In genomic region chr14:75259946-75260545, GRCh38 we compare ENCODE assay signal across 8 cellular contexts. TPM values are rescaled to one million over a fixed set of nuclear protein-coding genes. Genes with fewer than 3 reads are reported as not detected.
DNase-seq lines count a peak whose midpoint lies in the region; ATAC-seq and TF ChIP-seq lines count a peak whose summit lies in the region.

No MANE protein-coding gene starts in this region.

- H3F3A ChIP-seq in MM.1S (ENCODE audit: insufficient read depth, low read length): no peaks in the 10 kb centered on the region

- TF ChIP-seq CTCF in MM.1S (IDR thresholded peaks at IDR 0.05; ENCODE audit: low read length) (no peak), colonic mucosa (IDR thresholded peaks at IDR 0.05) (no peak)

- DNase-seq in MM.1S (no peak), colonic mucosa (no peak), neuronal stem cell (ENCODE audit: low spot score) (no peak), iPS-NIHi11 (ENCODE audit: low spot score) (no peak), T-helper 9 cell (no peak)

- peak overlapping the region; percentile 93 for H3K4me2 ChIP-seq in BLaER1
- peak overlapping the region; percentile 77; the same call in 1 of the 2 replicates for H3K4me2 ChIP-seq in MM.1S (ENCODE audit: low read depth, low read length)
- H3K4me2 ChIP-seq in neuronal stem cell (ENCODE audit: insufficient read depth, low read length, poor library complexity, severe bottlenecking): no peak overlapping the region

- H2AFZ ChIP-seq in MM.1S (ENCODE audit: low read length): no peak overlapping the region
- H2AFZ ChIP-seq in neuronal stem cell (ENCODE audit: low read length): peak overlapping the region; percentile 93

- H3K27ac ChIP-seq in BLaER1 (peak overlapping the region; percentile 69), MM.1S (ENCODE audit: low read length) (peak overlapping the region; percentile 87; the same call in 1 of the 2 replicates), colonic mucosa (peak overlapping the region; percentile 84), neuronal stem cell (replicated peaks; ENCODE audit: low read length) (no peak overlapping the region)

- H3K9ac ChIP-seq in BLaER1: peak overlapping the region; percentile 76
- H3K9ac ChIP-seq in MM.1S (ENCODE audit: low read length): peak overlapping the region; percentile 88; the same call in 1 of the 2 replicates
- H3K9ac ChIP-seq in colonic mucosa (ENCODE audit: low read depth in 2 of 2, low read length in 2 of 2): peak overlapping the region in 1 of 2 donors; percentile 97
- no peak overlapping the region for H3K9ac ChIP-seq in neuronal stem cell (ENCODE audit: low read depth, low read length, poor library complexity)

- no peak overlapping the region for H2BK15ac ChIP-seq in neuronal stem cell (ENCODE audit: low read length)

- intact Hi-C loops in colonic mucosa (cut with DNase I): no loop called here

- H4K20me1 ChIP-seq in BLaER1: no peaks in the 10 kb centered on the region
- no peaks in the 10 kb centered on the region for H4K20me1 ChIP-seq in MM.1S (ENCODE audit: insufficient read depth, low read length)

- no peaks in the 10 kb centered on the region for H3K79me1 ChIP-seq in neuronal stem cell (ENCODE audit: low read depth, low read length)

- H3K23ac ChIP-seq in neuronal stem cell (ENCODE audit: low read depth, low read length, poor library complexity): no peak overlapping the region

- H3K9me2 ChIP-seq in MM.1S (replicated peaks; ENCODE audit: insufficient read depth, low read length): no peaks in the 10 kb centered on the region

- H2BK5ac ChIP-seq in neuronal stem cell (ENCODE audit: low read length): no peak overlapping the region

- H3K4me1 ChIP-seq in BLaER1: peaks cover 47% of the 10 kb centered on the region
- H3K4me1 ChIP-seq in MM.1S (ENCODE audit: low read length): peaks cover 11% of the 10 kb centered on the region
- peaks cover 9% of the 10 kb centered on the region for H3K4me1 ChIP-seq in colonic mucosa
- peaks cover 8 to 10% of the 10 kb centered on the region in 2 donors for H3K4me1 ChIP-seq in neuronal stem cell (ENCODE audit: control insufficient read depth in 2 of 2, insufficient read depth in 1 of 2, low read depth in 1 of 2, low read length in 2 of 2)

- H3K79me2 ChIP-seq in MM.1S (ENCODE audit: low read length): no peaks in the 10 kb centered on the region

- no peaks in the 10 kb centered on the region for H3K9me3 ChIP-seq in BLaER1
- no peaks in the 10 kb centered on the region for H3K9me3 ChIP-seq in MM.1S (replicated peaks; ENCODE audit: insufficient read depth, low read length)
- no peaks in the 10 kb centered on the region for H3K9me3 ChIP-seq in colonic mucosa
- peaks cover 0 to 4% of the 10 kb centered on the region in 2 donors for H3K9me3 ChIP-seq in neuronal stem cell (replicated peaks in 1 of 2; ENCODE audit: control insufficient read depth in 2 of 2, insufficient read depth in 1 of 2, low read depth in 1 of 2, low read length in 2 of 2)

- no peak overlapping the region for H3K14ac ChIP-seq in neuronal stem cell (ENCODE audit: low read length)

- H2BK12ac ChIP-seq in neuronal stem cell (ENCODE audit: low read length): no peak overlapping the region

- no peaks in the 10 kb centered on the region for H3K27me3 ChIP-seq in BLaER1
- no peaks in the 10 kb centered on the region for H3K27me3 ChIP-seq in MM.1S (replicated peaks; ENCODE audit: insufficient read depth, low read length)
- H3K27me3 ChIP-seq in colonic mucosa: no peaks in the 10 kb centered on the region
- no peaks in the 10 kb centered on the region for H3K27me3 ChIP-seq in neuronal stem cell (ENCODE audit: control insufficient read depth in 3 of 3, insufficient read depth in 3 of 3, low read depth in 1 of 3, low read length in 3 of 3)

- WGBS in neuronal stem cell (ENCODE audit: extremely low coverage in 2 of 2, insufficient read length in 2 of 2, insufficient replicate concordance in 1 of 2), 2 donors: no CpG with 5 or more reads among the region's 6 CpGs

- H3K18ac ChIP-seq in neuronal stem cell (ENCODE audit: low read length): no peak overlapping the region

- H2AK5ac ChIP-seq in neuronal stem cell (ENCODE audit: low read depth, low read length): no peak overlapping the region

- H3K4ac ChIP-seq in neuronal stem cell (ENCODE audit: low read length): no peak overlapping the region

- no peak for ATAC-seq in HG02571 (IDR thresholded peaks at IDR 0.05; ENCODE audit: unreplicated experiment)
- no peak for ATAC-seq in GM21447 (IDR thresholded peaks at IDR 0.05; ENCODE audit: unreplicated experiment)

- no peak overlapping the region for H4K8ac ChIP-seq in neuronal stem cell (ENCODE audit: low read depth, low read length)

- H3K4me3 ChIP-seq in BLaER1 (peak overlapping the region; percentile 67), MM.1S (ENCODE audit: low read length) (no peak overlapping the region), colonic mucosa (no peak overlapping the region), neuronal stem cell (ENCODE audit: low read length in 2 of 2) (no peak overlapping the region)

- H2BK120ac ChIP-seq in neuronal stem cell (ENCODE audit: low read depth, low read length): no peak overlapping the region

- H4K91ac ChIP-seq in neuronal stem cell (ENCODE audit: low read depth, low read length, poor library complexity): no peak overlapping the region

- H3K36me3 ChIP-seq in BLaER1 (no peaks in the 10 kb centered on the region), MM.1S (replicated peaks; ENCODE audit: insufficient read depth, low read length) (no peaks in the 10 kb centered on the region), colonic mucosa (no peaks in the 10 kb centered on the region), neuronal stem cell (replicated peaks in 1 of 2; ENCODE audit: control insufficient read depth in 2 of 2, insufficient read depth in 2 of 2, low read length in 2 of 2) (no peaks in the 10 kb centered on the region)

RNA-seq across cellular contexts. Expression of gene FOS, which starts 18.6 kb away (rescaled TPM):
- 10 to 100 TPM; 86.9 to 98.4 TPM for total RNA-seq in colonic mucosa
- polyA plus RNA-seq in neuronal stem cell (2013, experiment 1 of 2): 20.4 TPM
- polyA plus RNA-seq in neuronal stem cell (2013, experiment 2 of 2): 21.0 TPM
